In genomic region chr18:76821875-76822509, GRCh38 we compare ENCODE assay signal across 8 cellular contexts. TPM values are rescaled to one million over a fixed set of nuclear protein-coding genes. Genes with fewer than 3 reads are reported as not detected.
DNase-seq lines count a peak whose midpoint lies in the region; ATAC-seq and TF ChIP-seq lines count a peak whose summit lies in the region.

No MANE protein-coding gene starts in this region.

- peak overlapping the region; percentile 92 for H3K4me2 ChIP-seq in PC-3 (ENCODE audit: low read length)

- H3K27me3 Mint-ChIP-seq in neural crest cell (ENCODE audit: low read depth) = no peaks in the 10 kb centered on the region

- peak; percentile 42 for ATAC-seq in GM19025 (IDR thresholded peaks at IDR 0.05; ENCODE audit: low read depth, unreplicated experiment)
- peak; percentile 52 for ATAC-seq in HG03175 (IDR thresholded peaks at IDR 0.05; ENCODE audit: unreplicated experiment)
- peak; percentile 48 for ATAC-seq in PC-3

- H3K36me3 ChIP-seq in BJ (ENCODE audit: control insufficient read depth, insufficient read depth, low read length) (0 out of 2 replicates have a peak, but pooled peaks cover 1% of the 10 kb centered on the region), PC-3 (ENCODE audit: low read depth, low read length) (no peaks in the 10 kb centered on the region)

- TF ChIP-seq CTCF in BJ (IDR thresholded peaks at IDR 0.05; ENCODE audit: insufficient read depth, low read depth, low read length) (no peak), PC-3 (conservative IDR thresholded peaks at IDR 0.05; ENCODE audit: low read depth, low read length) (no peak), fibroblast of the aortic adventitia (IDR thresholded peaks at IDR 0.05; ENCODE audit: insufficient read depth, low read length) (no peak), neural crest cell (conservative IDR thresholded peaks at IDR 0.05) (no peak)

- no peaks in the 10 kb centered on the region for H3K9me2 ChIP-seq in PC-3 (replicated peaks; ENCODE audit: low read length)

- H3K27me3 ChIP-seq in BJ (ENCODE audit: control insufficient read depth, insufficient read depth, low read length) (no peaks in the 10 kb centered on the region), PC-3 (ENCODE audit: low read length) (no peaks in the 10 kb centered on the region)

- H3K27ac Mint-ChIP-seq in neural crest cell (ENCODE audit: unreplicated experiment) = peak overlapping the region; percentile 93

- CTCF ChIA-PET in BJ (lab: Yijun Ruan, JAX) (interaction anchor here (1.0 to 5.3 kb wide), 2 partner anchors 14 to 19 kb away, joined by 3 to 41 read pairs; no protein-coding TSS in a partner anchor), PC-3 (lab: Charles Lee) (interaction anchor here (1.3 kb wide), 1 partner anchor 18 kb away, joined by 5 read pairs; no protein-coding TSS in a partner anchor)

- no peak for DNase-seq in BJ (ENCODE audit: low read depth)
- DNase-seq in PC-3 = peak; percentile 37
- DNase-seq in activated effector memory CD4-positive, alpha-beta T cell treated with Interleukin-2 at 50 U/mL for 16 hours = peak; percentile 64
- DNase-seq in fibroblast of the aortic adventitia (ENCODE audit: low read depth) = peak; percentile 50
- DNase-seq in neural crest cell (ENCODE audit: low read depth, low spot score) = peak; percentile 26
- DNase-seq in substantia nigra (lab: John Stamatoyannopoulos, UW) = peak in 42 of 49 donors; percentile 18 to 86 (median 58)

- no peaks in the 10 kb centered on the region for H3F3A ChIP-seq in PC-3 (ENCODE audit: low read length, unreplicated experiment)

- no peaks in the 10 kb centered on the region for H4K20me1 ChIP-seq in PC-3 (ENCODE audit: low read length)

- peak overlapping the region; percentile 92 for H2AFZ ChIP-seq in PC-3 (ENCODE audit: low read length)

- peaks cover 79% of the 10 kb centered on the region for H3K79me2 ChIP-seq in PC-3 (ENCODE audit: low read length)

- peaks cover 20% of the 10 kb centered on the region for H3K4me1 ChIP-seq in PC-3 (ENCODE audit: insufficient read depth, low read length)

- no TSS peak for BruUV-seq in PC-3 (replicated peaks; lab: Mats Ljungman, UMichigan)

- H3K9me3 Mint-ChIP-seq in neural crest cell = no peaks in the 10 kb centered on the region

- H3K4me1 Mint-ChIP-seq in neural crest cell = peaks cover 48% of the 10 kb centered on the region

- H3K4me3 Mint-ChIP-seq in neural crest cell = peak overlapping the region; percentile 93

- peak overlapping the region; percentile 83 for H3K27ac ChIP-seq in PC-3 (ENCODE audit: low read length)
- H3K27ac ChIP-seq in substantia nigra (ENCODE audit: low read depth, low read length, poor library complexity, severe bottlenecking) = peak overlapping the region; percentile 90

- H3K9me3 ChIP-seq in PC-3 (ENCODE audit: low read length) = no peaks in the 10 kb centered on the region

- POLR2A ChIA-PET in BJ (lab: Charles Lee) (no interaction called here), PC-3 (lab: Charles Lee; ENCODE audit: unreplicated experiment) (no interaction called here)

- peaks cover 8% of the 10 kb centered on the region for H3K36me3 Mint-ChIP-seq in neural crest cell (ENCODE audit: low read depth)

- H3K9ac ChIP-seq in PC-3 (ENCODE audit: low read length) = peak overlapping the region; percentile 99

- peak overlapping the region; percentile 81 for H3K4me3 ChIP-seq in BJ (ENCODE audit: low read depth, low read length)
- H3K4me3 ChIP-seq in PC-3 (ENCODE audit: low read length) = peak overlapping the region; percentile 99
- peak overlapping the region; percentile 95 for H3K4me3 ChIP-seq in fibroblast of the aortic adventitia (ENCODE audit: low read depth, low read length)

- intact Hi-C loops in PC-3 (cut with micrococcal nuclease) = loop anchor here (2.0 kb wide), 1 partner anchor 19 kb away; no protein-coding TSS in a partner anchor

RNA-seq across cellular contexts. Expression of gene ZNF236, which starts 0.4 kb away (rescaled TPM):
- polyA plus RNA-seq in BJ (2011; rRNA removed) = 4.5 and 5.1 TPM in 2 replicates
- polyA minus RNA-seq in BJ (2011; rRNA and poly(A)+ RNA removed) = 17.1 and 21.6 TPM in 2 replicates
- total RNA-seq in PC-3 (2014; rRNA removed) = 7.7 and 8.8 TPM in 2 replicates
- total RNA-seq in fibroblast of the aortic adventitia (ENCODE audit: low replicate concordance) = 13.6 and 21.2 TPM in 2 replicates
- 18.4 and 20.4 TPM in 2 replicates for total RNA-seq in neural crest cell
